ENCODE assay signal across 20 cellular contexts in the genomic region with DNA sequence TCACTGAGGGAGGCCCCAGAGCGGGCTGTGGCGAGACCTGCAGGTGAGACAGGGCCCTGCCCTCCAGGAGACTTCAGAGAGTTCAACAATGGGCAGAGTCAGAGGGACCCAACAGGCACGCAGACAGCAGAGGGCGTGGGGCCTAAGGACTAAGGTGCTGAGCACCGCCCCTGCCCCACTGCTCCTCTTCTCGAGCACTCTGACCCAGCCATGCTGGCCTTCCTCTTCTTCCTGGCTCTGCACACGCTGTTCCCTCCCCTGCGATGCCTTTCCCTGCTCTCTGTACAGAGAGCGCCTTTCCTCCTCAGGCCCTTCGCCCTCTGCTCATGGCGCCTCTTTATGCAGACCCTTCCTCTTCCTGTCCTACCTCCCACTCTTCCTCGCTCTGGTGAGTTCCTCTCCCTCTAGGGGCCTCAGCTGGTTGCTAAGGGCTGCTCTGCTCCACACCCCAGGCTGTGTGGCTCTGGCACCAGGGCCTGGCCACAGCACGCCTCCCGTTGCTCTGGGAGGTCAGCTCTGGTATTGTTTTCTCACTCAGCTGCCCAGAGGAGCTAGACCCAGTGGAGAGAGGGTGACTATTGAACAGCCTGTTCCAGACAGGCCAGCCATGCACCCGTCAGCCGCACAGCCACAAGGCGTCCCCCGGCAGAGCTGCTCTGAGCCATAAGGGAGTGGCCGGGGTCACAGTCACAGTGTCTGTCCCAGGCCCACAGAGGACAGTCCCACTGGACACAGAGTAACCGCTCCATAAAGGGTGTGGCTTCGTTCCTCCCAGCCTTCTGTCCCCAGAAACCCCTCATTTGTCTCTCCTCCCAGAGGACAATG. TPM values are rescaled to one million over a fixed set of nuclear protein-coding genes. Genes with fewer than 3 reads are reported as not detected.
DNase-seq lines count a peak whose midpoint lies in the region; ATAC-seq and TF ChIP-seq lines count a peak whose summit lies in the region.
"Had no signal": no experiment of that assay in that cellular context is flagged by ENCODE, and none has a peak within 500 bp of the region (broad histone marks: within the 10 kb centered on the region; RNA-seq: fewer than 3 reads in every experiment).

No MANE protein-coding gene starts in this region.

- intact Hi-C loops in Right ventricle myocardium inferior (cut with DNase I) = no loop called here
- intact Hi-C loops in heart right ventricle (cut with DNase I) = loop anchor here in 1 of 10 donors (10.0 kb wide), 1 partner anchor 125 kb away; no protein-coding TSS in a partner anchor
- intact Hi-C loops in left ventricle myocardium inferior (cut with micrococcal nuclease) = loop anchor here (10.0 kb wide), 1 partner anchor 55 kb away; no protein-coding TSS in a partner anchor
- intact Hi-C loops in spleen (cut with DNase I; ENCODE audit: low total_unique reads) = loop anchor here (10.0 kb wide), 1 partner anchor 105 kb away; no protein-coding TSS in a partner anchor

- peaks cover 4% of the 10 kb centered on the region for H3K4me1 Mint-ChIP-seq in T-helper 17 cell
- H3K4me1 Mint-ChIP-seq: activated CD4-positive, alpha-beta T cell treated with anti-CD3 and anti-CD28 coated beads, Interleukin-2, amount 10 ng/mL, durations not matched to agents 24 days and 14 days had no signal

- 91% methylated on average over 21 of the region's 21 CpGs for WGBS in heart right ventricle, 2 donors
- 87 to 90% (median 87%) methylated on average over 14 to 21 of the region's 21 CpGs for WGBS in spleen, 5 donors

- TF ChIP-seq CTCF in heart right ventricle (IDR thresholded peaks at IDR 0.05) (no peak), left ventricle myocardium inferior (IDR thresholded peaks at IDR 0.05; ENCODE audit: borderline replicate concordance) (no peak), spleen (IDR thresholded peaks at IDR 0.05 in 8 of 11, conservative IDR thresholded peaks at IDR 0.05 in 3 of 11) (no peak)

- ATAC-seq in Right ventricle myocardium inferior (no peak), heart right ventricle (no peak), T-helper 17 cell (no peak), HG03097 (IDR thresholded peaks at IDR 0.05; ENCODE audit: low FRiP score, unreplicated experiment) (no peak)
- ATAC-seq: esophagus mucosa, gastrocnemius medialis had no signal

- H3K4me1 ChIP-seq in heart right ventricle = peaks cover 8 to 21% (median 14%) of the 10 kb centered on the region in 9 donors
- peaks cover 72% of the 10 kb centered on the region for H3K4me1 ChIP-seq in SJCRH30
- H3K4me1 ChIP-seq in left ventricle myocardium inferior = peaks cover 18% of the 10 kb centered on the region
- H3K4me1 ChIP-seq in spleen = peaks cover 0 to 19% (median 11%) of the 10 kb centered on the region in 6 donors
- H3K4me1 ChIP-seq: BE2C, HAP-1 had no signal

- H3K4me3 ChIP-seq in heart right ventricle = no peak overlapping the region
- H3K4me3 ChIP-seq in SJCRH30 = no peak overlapping the region
- no peak overlapping the region for H3K4me3 ChIP-seq in left ventricle myocardium inferior
- H3K4me3 ChIP-seq in spleen = no peak overlapping the region
- H3K4me3 ChIP-seq: gastrocnemius medialis, HAP-1 had no signal

- no peak overlapping the region for H3K4me3 Mint-ChIP-seq in T-helper 17 cell
- H3K4me3 Mint-ChIP-seq: activated CD4-positive, alpha-beta T cell treated with anti-CD3 and anti-CD28 coated beads, Interleukin-2, amount 10 ng/mL, durations not matched to agents 24 days and 14 days had no signal

- no peak overlapping the region for H3K27ac Mint-ChIP-seq in T-helper 17 cell
- H3K27ac Mint-ChIP-seq: activated CD4-positive, alpha-beta T cell treated with anti-CD3 and anti-CD28 coated beads, Interleukin-2, amount 10 ng/mL, durations not matched to agents 24 days and 14 days had no signal

- H3K27ac ChIP-seq in heart right ventricle = no peak overlapping the region
- peak overlapping the region; percentile 66 for H3K27ac ChIP-seq in SJCRH30
- no peak overlapping the region for H3K27ac ChIP-seq in left ventricle myocardium inferior (replicated peaks)
- no peak overlapping the region for H3K27ac ChIP-seq in spleen

- H3K27me3 ChIP-seq in heart right ventricle (no peaks in the 10 kb centered on the region), SJCRH30 (no peaks in the 10 kb centered on the region), left ventricle myocardium inferior (ENCODE audit: low read depth) (no peaks in the 10 kb centered on the region), spleen (replicated peaks in 1 of 7) (no peaks in the 10 kb centered on the region)
- H3K27me3 ChIP-seq: BE2C, gastrocnemius medialis had no signal

- no peaks in the 10 kb centered on the region for H3K36me3 Mint-ChIP-seq in T-helper 17 cell (ENCODE audit: low read depth)

- H3K9me3 ChIP-seq in heart right ventricle (no peaks in the 10 kb centered on the region), SJCRH30 (replicated peaks) (no peaks in the 10 kb centered on the region), left ventricle myocardium inferior (replicated peaks) (no peaks in the 10 kb centered on the region), spleen (no peaks in the 10 kb centered on the region), T-helper 17 cell (ENCODE audit: control insufficient read depth, low read length, poor library complexity, severe bottlenecking) (no peaks in the 10 kb centered on the region)
- H3K9me3 ChIP-seq: BE2C, gastrocnemius medialis, HAP-1 had no signal

- H3K36me3 ChIP-seq in heart right ventricle (no peaks in the 10 kb centered on the region), SJCRH30 (no peaks in the 10 kb centered on the region), left ventricle myocardium inferior (no peaks in the 10 kb centered on the region), spleen (peaks cover 0 to 4% (median 0%) of the 10 kb centered on the region in 6 donors)
- H3K36me3 ChIP-seq: BE2C, gastrocnemius medialis, HAP-1 had no signal

- TF ChIP-seq POLR2A in spleen (IDR thresholded peaks at IDR 0.05) = no peak

- no peaks in the 10 kb centered on the region for H3K27me3 Mint-ChIP-seq in T-helper 17 cell
- H3K27me3 Mint-ChIP-seq: activated CD4-positive, alpha-beta T cell treated with anti-CD3 and anti-CD28 coated beads, Interleukin-2, amount 10 ng/mL, durations not matched to agents 24 days and 14 days had no signal

- peak; percentile 54 for DNase-seq in Right ventricle myocardium inferior (ENCODE audit: missing footprints)
- no peak for DNase-seq in heart right ventricle
- DNase-seq in SJCRH30 = no peak
- peak; percentile 12 for DNase-seq in left ventricle myocardium inferior
- peak; percentile 68 for DNase-seq in spleen
- no peak for DNase-seq in KG1 (lab: John Stamatoyannopoulos, UW)
- DNase-seq in T-helper 17 cell = no peak
- DNase-seq: activated CD4-positive, alpha-beta T cell treated with anti-CD3 and anti-CD28 coated beads, Interleukin-2, amount 10 ng/mL, durations not matched to agents 24 days and 14 days; activated CD8-positive, alpha-beta memory T cell treated with anti-CD3 and anti-CD28 coated beads, Interleukin-2, amount 50 U/mL, for 48 hours; activated gamma-delta T cell treated with Interleukin-2 at 50 U/mL for 16 hours; anterior cingulate cortex; BE2C; gastrocnemius medialis; NCI-H146; NCI-H2171; NCI-H69; T-helper 1 cell had no signal

RNA-seq across cellular contexts. Expression of gene RASD1, which starts 13.6 kb away (rescaled TPM):
- total RNA-seq in Right ventricle myocardium inferior (45.3 TPM), heart right ventricle (10 to 100 TPM in 4 of 10 donors, 1 to 10 TPM in 6; 2.2 to 67.7 (median 6.8) TPM), left ventricle myocardium inferior (25.4 TPM), spleen (10 to 100 TPM in 5 of 7 donors, 1 to 10 TPM in 2; 6.6 to 52.3 (median 13.1) TPM), T-helper 17 cell (1 to 10 TPM in 1 of 2 donors, under 1 TPM in 1; 0.97 to 1.4 TPM)
- polyA plus RNA-seq in heart right ventricle (10 to 100 TPM; 26.3 to 85.8 TPM), spleen (1 to 10 TPM; 2.9 to 7.9 (median 3.3) TPM)
- total RNA-seq in SJCRH30 (2014; rRNA removed; shearing (Covaris generic)) = not detected in 2 replicates

RNA-seq across cellular contexts. Expression of gene MED9, which starts 33.0 kb away (rescaled TPM):
- total RNA-seq in Right ventricle myocardium inferior (40.4 TPM), heart right ventricle (10 to 100 TPM; 31.4 to 42.0 (median 35.2) TPM), left ventricle myocardium inferior (34.1 TPM), spleen (10 to 100 TPM; 13.8 to 19.2 (median 16.6) TPM), T-helper 17 cell (10 to 100 TPM; 16.5 to 24.7 TPM)
- polyA plus RNA-seq in heart right ventricle (10 to 100 TPM; 32.6 to 33.8 TPM), spleen (10 to 100 TPM in 2 of 3 donors, 1 to 10 TPM in 1; 8.5 to 13.7 (median 10.3) TPM)
- 84.4 and 88.9 TPM in 2 replicates for total RNA-seq in SJCRH30 (2014; rRNA removed; shearing (Covaris generic))

Comparison
In these comparisons a context has a peak if more than half of its experiments do, and no peak if none do; other contexts are left out.
1. DNase-seq: peak in Right ventricle myocardium inferior (single experiment), left ventricle myocardium inferior (single experiment) and spleen (single experiment); none in heart right ventricle (0 of 2), SJCRH30 (0 of 2), KG1 (single experiment) and T-helper 17 cell (0 of 3).